1 cellular context compared by ENCODE assay signal in the genomic region with DNA sequence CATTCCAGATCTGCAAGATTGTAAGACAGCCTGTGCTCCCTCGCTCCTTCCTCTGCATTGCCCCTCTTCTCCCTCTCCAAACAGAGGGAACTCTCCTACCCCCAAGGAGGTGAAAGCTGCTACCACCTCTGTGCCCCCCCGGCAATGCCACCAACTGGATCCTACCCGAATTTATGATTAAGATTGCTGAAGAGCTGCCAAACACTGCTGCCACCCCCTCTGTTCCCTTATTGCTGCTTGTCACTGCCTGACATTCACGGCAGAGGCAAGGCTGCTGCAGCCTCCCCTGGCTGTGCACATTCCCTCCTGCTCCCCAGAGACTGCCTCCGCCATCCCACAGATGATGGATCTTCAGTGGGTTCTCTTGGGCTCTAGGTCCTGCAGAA.
TF ChIP-seq lines count a peak whose summit lies in the region.

No MANE protein-coding gene starts in this region.

TF ChIP-seq in HepG2, 621 proteins besides CTCF, POLR2A, EP300 and RAD21:
- 0 out of 2 replicates have a peak, but pooled peaks have one; percentile 1 for TF ChIP-seq KAT2B (IDR thresholded peaks at IDR 0.05; ENCODE audit: borderline replicate concordance, low read depth, low read length)
- no peak for TF ChIP-seq ZNF136 (CRISPR knock-in tag; IDR thresholded peaks at IDR 0.05; ENCODE audit: low read depth)
- TF ChIP-seq, protein P1, sequence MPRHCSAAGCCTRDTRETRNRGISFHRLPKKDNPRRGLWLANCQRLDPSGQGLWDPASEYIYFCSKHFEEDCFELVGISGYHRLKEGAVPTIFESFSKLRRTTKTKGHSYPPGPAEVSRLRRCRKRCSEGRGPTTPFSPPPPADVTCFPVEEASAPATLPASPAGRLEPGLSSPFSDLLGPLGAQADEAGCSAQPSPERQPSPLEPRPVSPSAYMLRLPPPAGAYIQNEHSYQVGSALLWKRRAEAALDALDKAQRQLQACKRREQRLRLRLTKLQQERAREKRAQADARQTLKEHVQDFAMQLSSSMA (CRISPR knock-in tag; IDR thresholded peaks at IDR 0.05): 0 out of 2 replicates have a peak, but pooled peaks have one; percentile 13
- no peak for TF ChIP-seq NFE2L1 (CRISPR knock-in tag; IDR thresholded peaks at IDR 0.05; ENCODE audit: borderline replicate concordance)
